Comparison of ENCODE assay signal across 8 cellular contexts in the genomic region with DNA sequence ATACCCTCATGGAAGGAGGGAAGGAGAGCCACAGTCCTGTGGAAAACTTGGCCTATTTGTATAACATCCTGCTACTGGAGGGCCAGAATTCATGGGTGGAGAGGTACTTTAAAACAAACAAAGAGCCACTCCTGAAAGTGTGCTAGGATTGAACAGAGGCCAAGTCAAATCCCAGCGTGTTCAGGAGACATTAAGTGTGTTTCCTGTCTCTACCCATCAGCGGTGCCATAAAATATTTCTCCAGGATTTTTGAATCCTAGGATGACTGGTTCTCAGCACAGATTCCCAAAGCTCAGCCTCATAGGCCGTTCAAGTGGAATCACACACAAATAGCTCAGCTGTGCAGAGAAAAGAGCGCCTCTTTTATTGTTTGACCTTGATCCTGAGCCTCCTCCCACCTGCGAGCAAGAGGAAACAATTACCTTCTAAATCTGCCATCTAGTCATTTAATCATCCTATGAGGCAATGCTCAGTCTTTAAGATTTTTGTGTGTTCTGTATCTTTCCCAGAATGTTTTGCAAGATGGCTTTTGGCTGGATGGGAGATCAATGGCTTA. TPM values are rescaled to one million over a fixed set of nuclear protein-coding genes. Genes with fewer than 3 reads are reported as not detected.
A peak's percentile ranks its signal among the peaks of the same experiment; 100 is the strongest.
DNase-seq lines count a peak whose midpoint lies in the region; ATAC-seq and TF ChIP-seq lines count a peak whose summit lies in the region.

No MANE protein-coding gene starts in this region.

- no peak overlapping the region for H4K8ac ChIP-seq in H9 (replicated peaks; ENCODE audit: insufficient read length, low read depth, low read length)

- H3K36me3 Mint-ChIP-seq in H9 (ENCODE audit: insufficient read depth in 1 of 3, low read depth in 3 of 3): peaks cover 5 to 7% (median 7%) of the 10 kb centered on the region in 3 experiments
- peaks cover 3% of the 10 kb centered on the region for H3K36me3 Mint-ChIP-seq in progenitor cell of endocrine pancreas (ENCODE audit: insufficient read depth)
- H3K36me3 Mint-ChIP-seq in activated CD8-positive, alpha-beta T cell treated with anti-CD3 and anti-CD28 coated beads, Interleukin-2, amount 10 ng/mL, durations not matched to agents 7 days and 5 days (ENCODE audit: low read depth): no peaks in the 10 kb centered on the region

- no peaks in the 10 kb centered on the region for H3K79me2 ChIP-seq in H9 (ENCODE audit: insufficient read depth, low read length)

- TF ChIP-seq CTCF in H9 (conservative IDR thresholded peaks at IDR 0.05) (no peak), progenitor cell of endocrine pancreas (IDR thresholded peaks at IDR 0.05; ENCODE audit: unreplicated experiment) (no peak)

- H3K23me2 ChIP-seq in H9 (ENCODE audit: insufficient read length, low read depth, low read length, poor library complexity, severe bottlenecking): no peaks in the 10 kb centered on the region

- H3K79me1 ChIP-seq in H9 (ENCODE audit: insufficient read depth, low read depth, low read length, poor library complexity, severe bottlenecking): no peaks in the 10 kb centered on the region

- no peak overlapping the region for H3K56ac ChIP-seq in H9 (ENCODE audit: insufficient read length, low read depth, low read length)

- no peak overlapping the region for H3T11ph ChIP-seq in H9 (ENCODE audit: low read length)

- H3K4me1 Mint-ChIP-seq in H9: peaks cover 24 to 35% of the 10 kb centered on the region in 2 experiments
- H3K4me1 Mint-ChIP-seq in progenitor cell of endocrine pancreas (ENCODE audit: low read depth): peaks cover 25% of the 10 kb centered on the region
- no peaks in the 10 kb centered on the region for H3K4me1 Mint-ChIP-seq in activated CD8-positive, alpha-beta T cell treated with anti-CD3 and anti-CD28 coated beads, Interleukin-2, amount 10 ng/mL, durations not matched to agents 7 days and 5 days (ENCODE audit: low read depth)

- WGBS in H9 (ENCODE audit: extremely low coverage, insufficient read length, low lambda C conversion rate): no CpG with 5 or more reads among the region's 5 CpGs

- DNase-seq in H9: no peak
- peak; percentile 85 for DNase-seq in NCI-H748 treated with DMSO at 0.1 percent for 48 hours (lab: John Stamatoyannopoulos, UW)
- no peak for DNase-seq in left cardiac atrium
- no peak for DNase-seq in progenitor cell of endocrine pancreas (ENCODE audit: low spot score, unreplicated experiment)
- DNase-seq in NAMALWA (ENCODE audit: low spot score): no peak
- DNase-seq in activated CD8-positive, alpha-beta T cell treated with anti-CD3 and anti-CD28 coated beads, Interleukin-2, amount 10 ng/mL, durations not matched to agents 7 days and 5 days: no peak
- DNase-seq in activated gamma-delta T cell (lab: John Stamatoyannopoulos, UW): no peak

- H3K14ac ChIP-seq in H9 (ENCODE audit: insufficient read depth, low read length): no peak overlapping the region

- H2BK20ac ChIP-seq in H9 (ENCODE audit: low read depth, low read length, poor library complexity, severe bottlenecking): no peak overlapping the region

- no peak overlapping the region for H3K4ac ChIP-seq in H9 (ENCODE audit: low read depth, low read length)

- peak overlapping the region; percentile 66 for H3K18ac ChIP-seq in H9 (ENCODE audit: insufficient read length, low read depth, low read length)

- no peak overlapping the region for H3K9ac ChIP-seq in H9 (ENCODE audit: extremely low read depth, insufficient read length, low read length)

- H3K9me3 Mint-ChIP-seq in H9 (peaks cover 4 to 7% of the 10 kb centered on the region in 2 experiments; a peak in 4 of 5 replicates), progenitor cell of endocrine pancreas (ENCODE audit: low read depth) (peaks cover 6% of the 10 kb centered on the region)
- peaks cover 8% of the 10 kb centered on the region for H3K9me3 Mint-ChIP-seq in activated CD8-positive, alpha-beta T cell treated with anti-CD3 and anti-CD28 coated beads, Interleukin-2, amount 10 ng/mL, durations not matched to agents 7 days and 5 days (ENCODE audit: insufficient read depth)

- no peaks in the 10 kb centered on the region for H4K20me1 ChIP-seq in H9 (ENCODE audit: control insufficient read depth, insufficient read depth, insufficient read length)

- ATAC-seq in left cardiac atrium (peak; percentile 14 to 32), HG03442 (IDR thresholded peaks at IDR 0.05; ENCODE audit: unreplicated experiment) (no peak)
- no peak for ATAC-seq in activated CD8-positive, alpha-beta T cell treated with anti-CD3 and anti-CD28 coated beads, Interleukin-2, amount 10 ng/mL, durations not matched to agents 7 days and 5 days

- no peak overlapping the region for H2AK5ac ChIP-seq in H9 (ENCODE audit: insufficient read length, low read length)

- CTCF ChIA-PET in activated CD8-positive, alpha-beta T cell treated with anti-CD3 and anti-CD28 coated beads, Interleukin-2, amount 10 ng/mL, durations not matched to agents 7 days and 5 days (lab: Charles Lee): no interaction called here

- H2BK15ac ChIP-seq in H9 (ENCODE audit: low read depth, low read length): no peak overlapping the region

- H3K4me2 ChIP-seq in H9 (ENCODE audit: insufficient read depth, insufficient read length, low read length): no peak overlapping the region

- H3K27ac Mint-ChIP-seq in H9 (peak overlapping the region; percentile 86 to 97 (median 94); a peak in 6 of 7 replicates), progenitor cell of endocrine pancreas (peak overlapping the region; percentile 92)
- H3K27ac Mint-ChIP-seq in activated CD8-positive, alpha-beta T cell treated with anti-CD3 and anti-CD28 coated beads, Interleukin-2, amount 10 ng/mL, durations not matched to agents 7 days and 5 days: no peak overlapping the region

- H3K27me3 Mint-ChIP-seq in H9 (ENCODE audit: low read depth) (peaks cover 2% of the 10 kb centered on the region; the same call in 1 of the 2 replicates), progenitor cell of endocrine pancreas (no peaks in the 10 kb centered on the region)
- H3K27me3 Mint-ChIP-seq in activated CD8-positive, alpha-beta T cell treated with anti-CD3 and anti-CD28 coated beads, Interleukin-2, amount 10 ng/mL, durations not matched to agents 7 days and 5 days (ENCODE audit: low read depth): peaks cover 24% of the 10 kb centered on the region

- no peaks in the 10 kb centered on the region for H3K4me1 ChIP-seq in H9 (ENCODE audit: insufficient read depth, low read length)

- no peak overlapping the region for H3K27ac ChIP-seq in H9 (ENCODE audit: insufficient read length, low read depth, low read length)

- H2AFZ ChIP-seq in H9 (ENCODE audit: low read length): no peak overlapping the region

- POLR2A ChIA-PET in activated CD8-positive, alpha-beta T cell treated with anti-CD3 and anti-CD28 coated beads, Interleukin-2, amount 10 ng/mL, durations not matched to agents 7 days and 5 days (lab: Charles Lee): no interaction called here

- H2BK5ac ChIP-seq in H9 (ENCODE audit: insufficient read length, low read length): no peak overlapping the region

- H3K4me3 Mint-ChIP-seq in H9: no peak overlapping the region
- no peak overlapping the region for H3K4me3 Mint-ChIP-seq in progenitor cell of endocrine pancreas (ENCODE audit: low read depth)
- H3K4me3 Mint-ChIP-seq in activated CD8-positive, alpha-beta T cell treated with anti-CD3 and anti-CD28 coated beads, Interleukin-2, amount 10 ng/mL, durations not matched to agents 7 days and 5 days: no peak overlapping the region

- no peak overlapping the region for H2BK12ac ChIP-seq in H9 (ENCODE audit: insufficient read length, low read depth, low read length)

- H3K27me3 ChIP-seq in H9 (ENCODE audit: insufficient read depth, low read length): no peaks in the 10 kb centered on the region

- H3K9me3 ChIP-seq in H9 (ENCODE audit: control insufficient read depth, low read depth, low read length): peaks cover 5% of the 10 kb centered on the region

- no peak overlapping the region for H4K91ac ChIP-seq in H9 (ENCODE audit: insufficient read length, low read depth, low read length)

- H4K5ac ChIP-seq in H9 (ENCODE audit: insufficient read length, low read depth, low read length): no peak overlapping the region

- intact Hi-C loops in left cardiac atrium (cut with DNase I): no loop called here

- no peak overlapping the region for H2BK120ac ChIP-seq in H9 (ENCODE audit: low read depth, low read length, poor library complexity, severe bottlenecking)

- no peak overlapping the region for H3K23ac ChIP-seq in H9 (ENCODE audit: insufficient read length, low read depth, low read length)

RNA-seq across cellular contexts. Expression of a gene that starts 31.8 kb away (rescaled TPM):
- total RNA-seq in H9 (2021) (14.9 and 16.6 TPM in 2 replicates), left cardiac atrium (10 to 100 TPM; 29.9 to 35.2 TPM), progenitor cell of endocrine pancreas (103 and 109 TPM in 2 replicates)
- total RNA-seq in activated CD8-positive, alpha-beta T cell treated with anti-CD3 and anti-CD28 coated beads, Interleukin-2, amount 10 ng/mL, durations not matched to agents 7 days and 5 days: 10 to 100 TPM; 21.8 to 22.8 TPM

Comparison
In these comparisons a context has a peak if more than half of its experiments do, and no peak if none do; other contexts are left out.
1. ATAC-seq: peak in left cardiac atrium (2 of 2); none in activated CD8-positive, alpha-beta T cell treated with anti-CD3 and anti-CD28 coated beads, Interleukin-2, amount 10 ng/mL, durations not matched to agents 7 days and 5 days (single experiment) and HG03442 (single experiment).